8 cellular contexts compared by ENCODE assay signal in genomic region chr5:177369050-177369912, GRCh38. TPM values are rescaled to one million over a fixed set of nuclear protein-coding genes. Genes with fewer than 3 reads are reported as not detected.
DNase-seq lines count a peak whose midpoint lies in the region; TF ChIP-seq lines count a peak whose summit lies in the region.

No MANE protein-coding gene starts in this region.

- no peak overlapping the region for H2AFZ ChIP-seq in parathyroid adenoma

- peak overlapping the region; percentile 22 to 37 for H3K9ac ChIP-seq in duodenal mucosa (ENCODE audit: low read depth in 1 of 2, low read length in 2 of 2)
- H3K9ac ChIP-seq in parathyroid adenoma, result no peak overlapping the region

- H3K4me3 ChIP-seq in AG04449 (ENCODE audit: low read depth, low read length) (no peak overlapping the region), GM12864 (ENCODE audit: low read depth, low read length) (no peak overlapping the region), duodenal mucosa (ENCODE audit: low read depth in 1 of 2, low read length in 2 of 2) (peak overlapping the region; percentile 35 to 70), parathyroid adenoma (ENCODE audit: low read depth, low read length) (no peak overlapping the region)

- no peaks in the 10 kb centered on the region for H3K9me3 ChIP-seq in duodenal mucosa (ENCODE audit: control insufficient read depth in 1 of 2, low read length in 2 of 2)
- H3K9me3 ChIP-seq in parathyroid adenoma (ENCODE audit: control insufficient read depth, low read length), result no peaks in the 10 kb centered on the region

- DNase-seq in AG04449 (ENCODE audit: low read depth, low spot score) (no peak), GM12864 (ENCODE audit: low read depth) (no peak), RWPE1 (ENCODE audit: low spot score) (peak; percentile 74), mucosa of gallbladder (ENCODE audit: low spot score) (no peak), putamen (ENCODE audit: low spot score) (no peak), C1 segment of cervical spinal cord (lab: John Stamatoyannopoulos, UW) (no peak)

- POLR2A ChIA-PET in AG04449 (lab: Yijun Ruan, JAX), result interaction anchor here (0.8 kb wide), 1 partner anchor 10 kb away, joined by 3 read pairs; no protein-coding TSS in a partner anchor
- POLR2A ChIA-PET in RWPE1 (lab: Yijun Ruan, JAX; ENCODE audit: low non-redundant PET), result interaction anchor here (1.1 kb wide), 1 partner anchor 33 kb away, joined by 3 read pairs; no protein-coding TSS in a partner anchor

- H3K27me3 ChIP-seq in duodenal mucosa (ENCODE audit: control insufficient read depth in 1 of 2, insufficient read depth in 2 of 2, low read length in 2 of 2) (no peaks in the 10 kb centered on the region), parathyroid adenoma (ENCODE audit: control insufficient read depth, insufficient read depth, low read length) (no peaks in the 10 kb centered on the region)

- H3K36me3 ChIP-seq in duodenal mucosa (ENCODE audit: control insufficient read depth in 1 of 2, insufficient read depth in 2 of 2, low read length in 2 of 2) (peaks cover 0 to 11% of the 10 kb centered on the region in 2 donors), parathyroid adenoma (ENCODE audit: control insufficient read depth, insufficient read depth, low read length) (no peaks in the 10 kb centered on the region)

- H3K27ac ChIP-seq in RWPE1 (peak overlapping the region; percentile 89), duodenal mucosa (ENCODE audit: low read depth, low read length) (no peak overlapping the region), parathyroid adenoma (no peak overlapping the region)

- peak; percentile 71 for TF ChIP-seq CTCF in AG04449 (IDR thresholded peaks at IDR 0.05; ENCODE audit: insufficient read depth, low read length, missing control alignments)
- peak; percentile 84 for TF ChIP-seq CTCF in GM12864 (IDR thresholded peaks at IDR 0.05; ENCODE audit: low read depth, low read length, missing control alignments)
- peak; percentile 90 for TF ChIP-seq CTCF in RWPE1 (conservative IDR thresholded peaks at IDR 0.05; ENCODE audit: low read depth)
- peak; percentile 70 for TF ChIP-seq CTCF in parathyroid adenoma (IDR thresholded peaks at IDR 0.05)

- CTCF ChIA-PET in AG04449 (lab: Yijun Ruan, JAX) (interaction anchor here (0.6 to 35.1 kb wide), 15 partner anchors 9 to 132 kb away, joined by 3 to 853 read pairs (median 8); partner anchors contain the start of genes F12, LMAN2, PFN3 and SLC34A1), RWPE1 (lab: Yijun Ruan, JAX) (interaction anchor here (0.6 to 6.7 kb wide), 11 partner anchors 9 to 211 kb away, joined by 3 to 76 read pairs (median 7); partner anchors contain the start of gene LMAN2)

- no peaks in the 10 kb centered on the region for H3K79me2 ChIP-seq in parathyroid adenoma

- no peak overlapping the region for H3K4me2 ChIP-seq in parathyroid adenoma (ENCODE audit: low read length)

- peaks cover 53 to 60% of the 10 kb centered on the region in 2 donors for H3K4me1 ChIP-seq in duodenal mucosa (ENCODE audit: control insufficient read depth in 1 of 2, insufficient read depth in 2 of 2, low read length in 2 of 2)
- peaks cover 12% of the 10 kb centered on the region for H3K4me1 ChIP-seq in parathyroid adenoma

RNA-seq across cellular contexts. Expression of gene RGS14, which starts 11.6 kb away (rescaled TPM):
- total RNA-seq in mucosa of gallbladder, result 46.3 TPM

RNA-seq across cellular contexts. Expression of gene SLC34A1, which starts 15.0 kb away (rescaled TPM):
- 0.06 TPM for total RNA-seq in mucosa of gallbladder

RNA-seq across cellular contexts. Expression of gene LMAN2, which starts 17.8 kb away (rescaled TPM):
- 184 TPM for total RNA-seq in mucosa of gallbladder

RNA-seq across cellular contexts. Expression of gene PFN3, which starts 31.2 kb away (rescaled TPM):
- total RNA-seq in mucosa of gallbladder, result not detected

RNA-seq across cellular contexts. Expression of gene F12, which starts 40.1 kb away (rescaled TPM):
- total RNA-seq in mucosa of gallbladder, result 15.3 TPM

Comparison
In these comparisons a context has a peak if more than half of its experiments do, and no peak if none do; other contexts are left out.
1. H3K4me3 ChIP-seq: peak in duodenal mucosa (2 of 2); none in AG04449 (single experiment), GM12864 (single experiment) and parathyroid adenoma (single experiment).
2. Peak in every context shown above with its lines, with median percentiles within 50 percentile points of each other: CTCF ChIP-seq.